In the genomic region with DNA sequence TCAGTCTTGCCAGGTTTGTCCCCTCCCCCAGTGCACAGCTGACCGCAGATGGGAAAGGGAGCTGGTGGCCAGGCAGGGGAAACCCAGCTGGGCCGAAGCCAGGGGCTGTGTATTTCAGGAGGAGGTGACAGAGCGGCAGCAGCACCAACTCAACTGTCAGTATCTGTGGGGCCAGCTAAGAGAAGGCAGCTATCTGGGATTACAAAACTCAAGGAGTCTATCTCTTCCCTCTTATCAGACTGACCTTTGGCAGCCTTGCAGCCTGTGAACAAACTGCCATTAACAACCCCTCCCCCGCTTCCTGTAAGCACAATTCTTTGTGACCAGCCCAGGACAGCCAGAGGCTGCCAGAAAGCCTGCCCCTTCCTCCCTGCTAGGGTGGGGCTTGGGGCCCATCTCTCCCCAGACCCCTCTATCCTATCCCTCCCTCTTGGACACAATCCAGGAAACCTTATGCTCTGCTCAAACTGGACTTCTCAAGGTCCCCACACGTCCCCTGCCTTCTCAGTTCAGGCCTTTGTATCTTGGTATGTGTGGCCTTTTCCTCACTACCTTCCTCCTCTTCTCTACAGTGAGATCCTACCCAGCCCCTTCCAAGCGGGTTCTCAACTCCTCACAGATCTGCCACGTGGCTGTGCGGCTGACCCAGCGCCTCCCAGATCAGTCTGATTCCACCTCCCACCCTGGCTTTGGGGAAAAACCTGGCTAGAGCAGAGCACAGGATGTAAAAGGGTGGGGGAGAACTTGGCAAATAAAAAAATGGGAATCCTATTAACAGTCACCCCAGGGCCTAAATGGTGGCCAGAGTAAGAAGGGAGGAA, we compare ENCODE assay signal across 8 cellular contexts. TPM values are rescaled to one million over a fixed set of nuclear protein-coding genes. Genes with fewer than 3 reads are reported as not detected.
DNase-seq lines count a peak whose midpoint lies in the region; FAIRE-seq and TF ChIP-seq lines count a peak whose summit lies in the region.

No MANE protein-coding gene starts in this region.

- H3K4me1 ChIP-seq in H9 (ENCODE audit: insufficient read depth, low read length) (peaks cover 21% of the 10 kb centered on the region), neuron (ENCODE audit: insufficient read depth, low read length) (peaks cover 32% of the 10 kb centered on the region)

- H3K9me3 Mint-ChIP-seq in H9 = no peaks in the 10 kb centered on the region

- peak overlapping the region; percentile 22 for H2BK5ac ChIP-seq in H9 (ENCODE audit: insufficient read length, low read length)

- peaks cover 3 to 17% (median 10%) of the 10 kb centered on the region in 3 experiments; a peak in 4 of 7 replicates for H3K36me3 Mint-ChIP-seq in H9 (ENCODE audit: insufficient read depth in 1 of 3, low read depth in 3 of 3)

- peak overlapping the region; percentile 25 to 74 for H3K4me3 Mint-ChIP-seq in H9

- peak overlapping the region; percentile 87 for H3K18ac ChIP-seq in H9 (ENCODE audit: insufficient read length, low read depth, low read length)

- FAIRE-seq in urothelium cell line (lab: Jason Lieb, UNC) = no peak

- peak overlapping the region; percentile 77 for H2BK12ac ChIP-seq in H9 (ENCODE audit: insufficient read length, low read depth, low read length)

- H4K5ac ChIP-seq in H9 (ENCODE audit: insufficient read length, low read depth, low read length) = peak overlapping the region; percentile 74

- H3K4me3 ChIP-seq in foreskin fibroblast (ENCODE audit: low read depth in 1 of 2, low read length in 2 of 2) (no peak overlapping the region), neuron (ENCODE audit: low read length) (peak overlapping the region; percentile 38)

- no peak overlapping the region; the same call in 1 of the 2 replicates for H3K4ac ChIP-seq in H9 (ENCODE audit: low read depth, low read length)

- peaks cover 5% of the 10 kb centered on the region for H3K36me3 ChIP-seq in neuron (ENCODE audit: insufficient read depth, low read length)

- no peak overlapping the region for H2BK20ac ChIP-seq in H9 (ENCODE audit: low read depth, low read length, poor library complexity, severe bottlenecking)

- TF ChIP-seq CTCF in H9 (conservative IDR thresholded peaks at IDR 0.05) = no peak
- no peak for TF ChIP-seq CTCF in foreskin fibroblast (IDR thresholded peaks at IDR 0.05; ENCODE audit: low read depth, low read length)

- H3K27ac ChIP-seq in H9 (ENCODE audit: insufficient read length, low read depth, low read length) = peak overlapping the region; percentile 73

- peaks cover 14% of the 10 kb centered on the region; the same call in 1 of the 2 replicates for H3K79me2 ChIP-seq in H9 (ENCODE audit: insufficient read depth, low read length)

- H3K27ac Mint-ChIP-seq in H9 = peak overlapping the region; percentile 97 to 99 (median 98)

- H3K14ac ChIP-seq in H9 (ENCODE audit: insufficient read depth, low read length) = peak overlapping the region; percentile 86

- H3K4me2 ChIP-seq in H9 (ENCODE audit: insufficient read depth, insufficient read length, low read length) = peak overlapping the region; percentile 58

- H2AFZ ChIP-seq in H9 (ENCODE audit: low read length) = no peak overlapping the region
- H2AFZ ChIP-seq in neuron (ENCODE audit: low read depth, low read length) = peak overlapping the region; percentile 21

- WGBS in H9 (ENCODE audit: extremely low coverage, insufficient read length, low lambda C conversion rate) = no CpG with 5 or more reads among the region's 9 CpGs

- H3K4me1 Mint-ChIP-seq in H9 = peaks cover 48 to 52% of the 10 kb centered on the region in 2 experiments

- H3K79me1 ChIP-seq in H9 (ENCODE audit: insufficient read depth, low read depth, low read length, poor library complexity, severe bottlenecking) = no peaks in the 10 kb centered on the region

- no peak overlapping the region for H4K91ac ChIP-seq in H9 (ENCODE audit: insufficient read length, low read depth, low read length)

- peak overlapping the region; percentile 34 for H3K9ac ChIP-seq in H9 (ENCODE audit: extremely low read depth, insufficient read length, low read length)

- DNase-seq in DMS53 treated with DMSO at 0.1 percent for 48 hours (lab: John Stamatoyannopoulos, UW; ENCODE audit: unreplicated experiment) = peak; percentile 73
- DNase-seq in H9 = peak; percentile 75
- DNase-seq in NCI-H82 treated with DMSO at 0.1 percent for 48 hours (lab: John Stamatoyannopoulos, UW; ENCODE audit: unreplicated experiment) = peak; percentile 85
- peak; percentile 79 to 81 for DNase-seq in activated T-cell treated with anti-CD3 and anti-CD28 coated beads, Interleukin-2, amount 50 U/mL, for 48 hours
- DNase-seq in foreskin fibroblast = peak; percentile 93 to 95
- peak; percentile 94 for DNase-seq in urothelium cell line (ENCODE audit: low spot score)
- no peak for DNase-seq in middle frontal gyrus (ENCODE audit: extremely low spot score, low spot score)

- no peak overlapping the region for H3T11ph ChIP-seq in H9 (ENCODE audit: low read length)

- H2BK15ac ChIP-seq in H9 (ENCODE audit: low read depth, low read length) = no peak overlapping the region

- H3K23me2 ChIP-seq in H9 (ENCODE audit: insufficient read length, low read depth, low read length, poor library complexity, severe bottlenecking) = peaks cover 8% of the 10 kb centered on the region

- H4K20me1 ChIP-seq in H9 (ENCODE audit: control insufficient read depth, insufficient read depth, insufficient read length) = no peaks in the 10 kb centered on the region

- H3K27me3 ChIP-seq in H9 (ENCODE audit: insufficient read depth, low read length) (no peaks in the 10 kb centered on the region), neuron (ENCODE audit: insufficient read depth, low read length) (no peaks in the 10 kb centered on the region)

- no peak overlapping the region for H3K23ac ChIP-seq in H9 (ENCODE audit: insufficient read length, low read depth, low read length)

- no peak overlapping the region for H3K56ac ChIP-seq in H9 (ENCODE audit: insufficient read length, low read depth, low read length)

- peak overlapping the region; percentile 65 for H2BK120ac ChIP-seq in H9 (ENCODE audit: low read depth, low read length, poor library complexity, severe bottlenecking)

- H3K27me3 Mint-ChIP-seq in H9 (ENCODE audit: low read depth) = no peaks in the 10 kb centered on the region

- H2AK5ac ChIP-seq in H9 (ENCODE audit: insufficient read length, low read length) = no peak overlapping the region

- H3K9me3 ChIP-seq in H9 (ENCODE audit: control insufficient read depth, low read depth, low read length) = no peaks in the 10 kb centered on the region
- H3K9me3 ChIP-seq in neuron (ENCODE audit: low read length) = no peaks in the 10 kb centered on the region

- H4K8ac ChIP-seq in H9 (replicated peaks; ENCODE audit: insufficient read length, low read depth, low read length) = no peak overlapping the region

RNA-seq across cellular contexts. Expression of a gene that starts 10.5 kb away (rescaled TPM):
- 45.9 and 49.0 TPM in 2 replicates for total RNA-seq in H9 (2021)

RNA-seq across cellular contexts. Expression of a gene that starts 26.0 kb away (rescaled TPM):
- 6.5 and 7.9 TPM in 2 replicates for total RNA-seq in H9 (2021)
